In the genomic region with DNA sequence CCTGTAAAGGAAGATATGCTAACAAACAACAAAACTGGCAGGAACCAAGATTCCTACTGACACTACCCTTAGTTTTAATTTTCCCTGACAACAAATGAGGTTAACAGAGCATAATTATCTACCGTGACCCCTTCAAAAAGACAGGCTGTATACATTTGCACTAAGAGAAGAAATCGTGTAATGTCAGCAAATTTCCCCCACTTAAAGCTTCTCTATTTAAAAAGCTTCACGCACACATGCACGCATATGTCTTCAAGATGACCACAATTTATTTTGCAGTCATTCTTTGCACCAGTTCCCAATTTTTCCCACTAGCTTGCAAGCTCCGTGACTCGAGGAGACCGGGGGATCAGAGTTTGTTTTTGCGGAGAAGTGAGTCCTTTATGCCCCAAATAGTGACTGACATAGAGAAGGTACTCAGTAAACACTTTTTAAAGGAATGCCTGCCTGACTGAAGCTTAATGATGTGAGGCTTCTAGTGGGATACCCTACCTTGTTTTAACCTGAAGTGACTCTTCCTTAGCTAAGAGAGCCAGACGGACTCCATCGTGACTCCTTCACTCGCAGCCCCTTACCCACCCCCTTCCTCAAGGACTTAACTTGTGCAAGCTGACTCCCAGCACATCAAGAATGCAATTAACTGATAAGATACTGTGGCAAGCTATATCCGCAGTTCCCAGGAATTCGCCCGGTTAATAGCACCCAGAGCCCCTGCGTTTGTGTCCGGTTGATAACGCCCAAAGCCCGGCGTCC, we compare ENCODE assay signal across 8 cellular contexts. TPM values are rescaled to one million over a fixed set of nuclear protein-coding genes. Genes with fewer than 3 reads are reported as not detected.
A peak's percentile ranks its signal among the peaks of the same experiment; 100 is the strongest.
DNase-seq lines count a peak whose midpoint lies in the region; ATAC-seq and TF ChIP-seq lines count a peak whose summit lies in the region.

No MANE protein-coding gene starts in this region.

- no peaks in the 10 kb centered on the region for H3K27me3 Mint-ChIP-seq in Calu3 (ENCODE audit: unreplicated experiment)
- H3K27me3 Mint-ChIP-seq in activated CD8-positive, alpha-beta T cell treated with anti-CD3 and anti-CD28 coated beads, Interleukin-2, amount 10 ng/mL, durations not matched to agents 7 days and 5 days (ENCODE audit: low read depth), result peaks cover 3% of the 10 kb centered on the region

- no peaks in the 10 kb centered on the region for H3K79me2 ChIP-seq in KMS-11 (ENCODE audit: insufficient read depth, low read depth)

- no peak for ATAC-seq in activated CD8-positive, alpha-beta T cell treated with anti-CD3 and anti-CD28 coated beads, Interleukin-2, amount 10 ng/mL, durations not matched to agents 7 days and 5 days
- no peak for ATAC-seq in foreskin keratinocyte
- no peak for ATAC-seq in GM19351 (IDR thresholded peaks at IDR 0.05; ENCODE audit: unreplicated experiment)

- H3K27me3 ChIP-seq in KMS-11 (ENCODE audit: insufficient read depth, low read depth) (no peaks in the 10 kb centered on the region), foreskin keratinocyte (no peaks in the 10 kb centered on the region)

- no peaks in the 10 kb centered on the region for H3K9me3 Mint-ChIP-seq in Calu3 (ENCODE audit: low read depth, unreplicated experiment)
- H3K9me3 Mint-ChIP-seq in activated CD8-positive, alpha-beta T cell treated with anti-CD3 and anti-CD28 coated beads, Interleukin-2, amount 10 ng/mL, durations not matched to agents 7 days and 5 days (ENCODE audit: insufficient read depth), result no peaks in the 10 kb centered on the region

- DNase-seq in Calu3 (peak; percentile 24), foreskin keratinocyte (no peak), pons (ENCODE audit: low spot score) (peak; percentile 73), activated gamma-delta T cell (lab: John Stamatoyannopoulos, UW) (no peak), NK-92 (lab: John Stamatoyannopoulos, UW; ENCODE audit: unreplicated experiment) (no peak)
- peak; percentile 33 for DNase-seq in activated CD8-positive, alpha-beta T cell treated with anti-CD3 and anti-CD28 coated beads, Interleukin-2, amount 10 ng/mL, durations not matched to agents 7 days and 5 days

- H3K4me1 ChIP-seq in KMS-11 (ENCODE audit: low read depth, poor library complexity, severe bottlenecking) (peaks cover 18% of the 10 kb centered on the region), foreskin keratinocyte (peaks cover 17% of the 10 kb centered on the region)

- peak overlapping the region; percentile 100 for H2AFZ ChIP-seq in KMS-11 (ENCODE audit: low read depth)

- CTCF ChIA-PET in Calu3 (lab: Charles Lee), result interaction anchor here (0.6 to 3.6 kb wide), 10 partner anchors 10 to 264 kb away, joined by 3 to 81 read pairs (median 4); a partner anchor contains a TSS
- CTCF ChIA-PET in activated CD8-positive, alpha-beta T cell treated with anti-CD3 and anti-CD28 coated beads, Interleukin-2, amount 10 ng/mL, durations not matched to agents 7 days and 5 days (lab: Charles Lee), result interaction anchor here (0.6 to 7.5 kb wide), 34 partner anchors 10 to 262 kb away, joined by 3 to 97 read pairs (median 9); a partner anchor contains a TSS

- intact Hi-C loops in Calu3 (cut with micrococcal nuclease; ENCODE audit: unreplicated experiment), result no loop called here

- H3K4me3 ChIP-seq in KMS-11 (IDR thresholded peaks at IDR 0.05; ENCODE audit: insufficient read depth, low read depth, low read length), result no peak overlapping the region

- H3K4me1 Mint-ChIP-seq in Calu3 (ENCODE audit: low read depth, unreplicated experiment), result peaks cover 39% of the 10 kb centered on the region
- peaks cover 25% of the 10 kb centered on the region for H3K4me1 Mint-ChIP-seq in activated CD8-positive, alpha-beta T cell treated with anti-CD3 and anti-CD28 coated beads, Interleukin-2, amount 10 ng/mL, durations not matched to agents 7 days and 5 days (ENCODE audit: low read depth)

- H3K4me3 Mint-ChIP-seq in Calu3 (ENCODE audit: low read depth, unreplicated experiment), result peak overlapping the region; percentile 71
- H3K4me3 Mint-ChIP-seq in activated CD8-positive, alpha-beta T cell treated with anti-CD3 and anti-CD28 coated beads, Interleukin-2, amount 10 ng/mL, durations not matched to agents 7 days and 5 days, result peak overlapping the region; percentile 86

- peak overlapping the region; percentile 86 for H3K9ac ChIP-seq in KMS-11

- no peaks in the 10 kb centered on the region for H4K20me1 ChIP-seq in KMS-11 (ENCODE audit: insufficient read depth)

- H3K36me3 ChIP-seq in KMS-11 (ENCODE audit: insufficient read depth), result no peaks in the 10 kb centered on the region

- H3K36me3 Mint-ChIP-seq in Calu3 (ENCODE audit: insufficient read depth, unreplicated experiment), result peaks cover 50% of the 10 kb centered on the region
- no peaks in the 10 kb centered on the region for H3K36me3 Mint-ChIP-seq in activated CD8-positive, alpha-beta T cell treated with anti-CD3 and anti-CD28 coated beads, Interleukin-2, amount 10 ng/mL, durations not matched to agents 7 days and 5 days (ENCODE audit: low read depth)

- POLR2A ChIA-PET in activated CD8-positive, alpha-beta T cell treated with anti-CD3 and anti-CD28 coated beads, Interleukin-2, amount 10 ng/mL, durations not matched to agents 7 days and 5 days (lab: Charles Lee), result interaction anchor here (0.6 to 5.4 kb wide), 38 partner anchors 9 to 399 kb away, joined by 3 to 76 read pairs (median 4); a partner anchor contains a TSS

- peak overlapping the region; percentile 94 for H3K27ac Mint-ChIP-seq in Calu3 (ENCODE audit: unreplicated experiment)
- peak overlapping the region; percentile 96 for H3K27ac Mint-ChIP-seq in activated CD8-positive, alpha-beta T cell treated with anti-CD3 and anti-CD28 coated beads, Interleukin-2, amount 10 ng/mL, durations not matched to agents 7 days and 5 days

- TF ChIP-seq CTCF in Calu3 (IDR thresholded peaks at IDR 0.05; ENCODE audit: unreplicated experiment) (no peak), KMS-11 (conservative IDR thresholded peaks at IDR 0.05; ENCODE audit: low read depth, low read length) (no peak), foreskin keratinocyte (conservative IDR thresholded peaks at IDR 0.05) (no peak)

- H3K27ac ChIP-seq in KMS-11, result peak overlapping the region; percentile 93
- H3K27ac ChIP-seq in foreskin keratinocyte, result peak overlapping the region; percentile 99

- TSS peak; percentile 81 for BruUV-seq in Calu3 (replicated peaks; lab: Mats Ljungman, UMichigan)

- H3K4me2 ChIP-seq in KMS-11, result peak overlapping the region; percentile 99

RNA-seq across cellular contexts. Expression of a gene that starts 9.3 kb away (rescaled TPM):
- total RNA-seq in Calu3 (2022), result 11.5 and 12.0 TPM in 2 replicates
- total RNA-seq in activated CD8-positive, alpha-beta T cell treated with anti-CD3 and anti-CD28 coated beads, Interleukin-2, amount 10 ng/mL, durations not matched to agents 7 days and 5 days, result 10 to 100 TPM; 21.2 to 21.4 TPM
- total RNA-seq in foreskin keratinocyte, result 17.6 and 27.1 TPM in 2 replicates
- polyA plus RNA-seq in foreskin keratinocyte, result 22.8 and 34.0 TPM in 2 replicates

RNA-seq across cellular contexts. Expression of a gene that starts 19.0 kb away (rescaled TPM):
- total RNA-seq in Calu3 (2022) (53.1 and 60.9 TPM in 2 replicates), foreskin keratinocyte (57.6 and 59.0 TPM in 2 replicates)
- total RNA-seq in activated CD8-positive, alpha-beta T cell treated with anti-CD3 and anti-CD28 coated beads, Interleukin-2, amount 10 ng/mL, durations not matched to agents 7 days and 5 days, result 10 to 100 TPM; 51.0 to 52.8 TPM
- polyA plus RNA-seq in foreskin keratinocyte, result 81.3 and 86.5 TPM in 2 replicates

Comparison
In these comparisons a context has a peak if more than half of its experiments do, and no peak if none do; other contexts are left out.
1. DNase-seq: peak in Calu3 (single experiment), activated CD8-positive, alpha-beta T cell treated with anti-CD3 and anti-CD28 coated beads, Interleukin-2, amount 10 ng/mL, durations not matched to agents 7 days and 5 days (single experiment) and pons (single experiment); none in foreskin keratinocyte (0 of 2), activated gamma-delta T cell (single experiment) and NK-92 (single experiment).